In genomic region chr14:91019673-91020072, GRCh38 we compare ENCODE assay signal across 28 cellular contexts. TPM values are rescaled to one million over a fixed set of nuclear protein-coding genes. Genes with fewer than 3 reads are reported as not detected.
DNase-seq lines count a peak whose midpoint lies in the region; ATAC-seq and TF ChIP-seq lines count a peak whose summit lies in the region.
"Had no signal": no experiment of that assay in that cellular context is flagged by ENCODE, and none has a peak within 500 bp of the region (broad histone marks: within the 10 kb centered on the region; RNA-seq: fewer than 3 reads in every experiment).

No MANE protein-coding gene starts in this region.

- H3K36me3 ChIP-seq in colonic mucosa = no peaks in the 10 kb centered on the region
- H3K36me3 ChIP-seq: left ventricle myocardium inferior, ovary had no signal

- H3K4me3 ChIP-seq in colonic mucosa = no peak overlapping the region
- H3K4me3 ChIP-seq: GM23248, K562, left ventricle myocardium inferior, ovary had no signal

- DNase-seq in NCI-H748 (lab: John Stamatoyannopoulos, UW; ENCODE audit: unreplicated experiment) (peak; percentile 56), NCI-H748 treated with DMSO at 0.1 percent for 48 hours (lab: John Stamatoyannopoulos, UW) (no peak), NCI-H526 (lab: John Stamatoyannopoulos, UW) (peak; percentile 69 to 76), foreskin melanocyte (peak; percentile 68), colonic mucosa (no peak)
- DNase-seq: activated B cell treated with CpG ODN at 0.5 μM for 24 hours; activated CD4-positive, alpha-beta T cell treated with anti-CD3 and anti-CD28 coated beads, Interleukin-2, amount 50 U/mL, for 1 hour; activated CD8-positive, alpha-beta memory T cell treated with anti-CD3 and anti-CD28 coated beads, Interleukin-2, amount 10 ng/mL, durations not matched to agents 7 days and 5 days; activated naive CD4-positive, alpha-beta T cell; activated naive CD8-positive, alpha-beta T cell treated with anti-CD3 and anti-CD28 coated beads, Interleukin-2, amount 50 U/mL, for 24 hours; activated T-cell treated with anti-CD3 and anti-CD28 coated beads, Interleukin-2, amount 50 U/mL, for 48 hours; central memory CD4-positive, alpha-beta T cell; GM23248; head of caudate nucleus; left ventricle myocardium inferior; mesendoderm; NCI-H1048; NCI-H446; NK-92 treated with Interleukin-12 subunit alpha and Interleukin-12 subunit beta, amount 100 ng/mL, for 24 hours; ovary; SK-N-SH; stimulated activated CD4-positive, alpha-beta T cell treated with anti-CD3 and anti-CD28 coated beads, Interleukin-4, amount 100 ng/mL, for 24 hours; substantia nigra had no signal

- no peak overlapping the region for H3K9ac ChIP-seq in colonic mucosa (ENCODE audit: low read depth in 2 of 2, low read length in 2 of 2)
- H3K9ac ChIP-seq: GM23248, SK-N-SH had no signal

- intact Hi-C loops in colonic mucosa (cut with DNase I) = no loop called here

- H3K4me1 ChIP-seq in colonic mucosa = no peaks in the 10 kb centered on the region

- ATAC-seq in HG02610 (IDR thresholded peaks at IDR 0.05; ENCODE audit: unreplicated experiment) (peak; percentile 37), GM18870 (IDR thresholded peaks at IDR 0.05; ENCODE audit: unreplicated experiment) (no peak), HG03442 (IDR thresholded peaks at IDR 0.05; ENCODE audit: unreplicated experiment) (no peak)
- ATAC-seq: activated CD8-positive, alpha-beta memory T cell treated with anti-CD3 and anti-CD28 coated beads, Interleukin-2, amount 10 ng/mL, durations not matched to agents 7 days and 5 days; activated naive CD8-positive, alpha-beta T cell treated with anti-CD3 and anti-CD28 coated beads, Interleukin-2, amount 50 U/mL, for 24 hours; K562 had no signal

- no peak for TF ChIP-seq CTCF in colonic mucosa (IDR thresholded peaks at IDR 0.05)

- no peaks in the 10 kb centered on the region for H3K9me3 ChIP-seq in colonic mucosa
- H3K9me3 ChIP-seq: left ventricle myocardium inferior, ovary, SK-N-SH had no signal

- H3K27ac ChIP-seq in colonic mucosa = no peak overlapping the region
- H3K27ac ChIP-seq: C4-2B, GM23248, left ventricle myocardium inferior, ovary had no signal

- no peaks in the 10 kb centered on the region for H3K27me3 ChIP-seq in colonic mucosa
- H3K27me3 ChIP-seq: ovary had no signal

RNA-seq across cellular contexts. Expression of gene RPS6KA5, which starts 40.8 kb away (rescaled TPM):
- 10 to 100 TPM; 15.2 to 19.2 TPM for total RNA-seq in colonic mucosa

Comparison
In these comparisons a context has a peak if more than half of its experiments do, and no peak if none do; other contexts are left out.
1. DNase-seq: peak in NCI-H748 (single experiment), NCI-H526 (2 of 2) and foreskin melanocyte (single experiment); none in NCI-H748 treated with DMSO at 0.1 percent for 48 hours (single experiment) and colonic mucosa (single experiment).